In genomic region chr2:151999058-151999457, GRCh38 we compare ENCODE assay signal across 8 cellular contexts.
DNase-seq lines count a peak whose midpoint lies in the region; ATAC-seq and TF ChIP-seq lines count a peak whose summit lies in the region.

No MANE protein-coding gene starts in this region.

- no peaks in the 10 kb centered on the region for H3K9me3 ChIP-seq in tibial artery

- no peaks in the 10 kb centered on the region for H3K9me3 Mint-ChIP-seq in activated B cell treated with CpG ODN at 0.5 μM for 24 hours

- DNase-seq in Right ventricle myocardium superior: peak; percentile 51
- DNase-seq in Right ventricle myocardium inferior (ENCODE audit: missing footprints): no peak
- DNase-seq in NCI-H2171 treated with DMSO at 0.1 percent for 48 hours (lab: John Stamatoyannopoulos, UW): peak; percentile 63
- peak; percentile 18 for DNase-seq in activated B cell treated with CpG ODN at 0.5 μM for 24 hours
- DNase-seq in effector CD8-positive, alpha-beta T cell (lab: John Stamatoyannopoulos, UW): peak; percentile 1
- peak; percentile 27 for DNase-seq in midbrain (lab: John Stamatoyannopoulos, UW)
- no peak for DNase-seq in tibial artery

- no peak overlapping the region for H3K4me3 ChIP-seq in tibial artery

- H3K4me3 Mint-ChIP-seq in activated B cell treated with CpG ODN at 0.5 μM for 24 hours: no peak overlapping the region

- H3K27ac Mint-ChIP-seq in activated B cell treated with CpG ODN at 0.5 μM for 24 hours: no peak overlapping the region

- peaks cover 0 to 52% (median 18%) of the 10 kb centered on the region in 4 donors for H3K4me1 ChIP-seq in tibial artery

- no peaks in the 10 kb centered on the region for H3K27me3 ChIP-seq in tibial artery

- POLR2A ChIA-PET in activated B cell treated with CpG ODN at 0.5 μM for 24 hours (lab: Charles Lee): no interaction called here

- H3K36me3 Mint-ChIP-seq in activated B cell treated with CpG ODN at 0.5 μM for 24 hours (ENCODE audit: low read depth): no peaks in the 10 kb centered on the region

- no peaks in the 10 kb centered on the region for H3K27me3 Mint-ChIP-seq in activated B cell treated with CpG ODN at 0.5 μM for 24 hours

- H3K4me1 Mint-ChIP-seq in activated B cell treated with CpG ODN at 0.5 μM for 24 hours: peaks cover under 1% of the 10 kb centered on the region

- H3K36me3 ChIP-seq in tibial artery: no peaks in the 10 kb centered on the region

- intact Hi-C loops in Right ventricle myocardium superior (cut with DNase I): no loop called here
- intact Hi-C loops in Right ventricle myocardium inferior (cut with DNase I): no loop called here
- intact Hi-C loops in activated B cell treated with CpG ODN at 0.5 μM for 24 hours (cut with micrococcal nuclease): loop anchor here (1.0 kb wide), 1 partner anchor 26 kb away; no protein-coding TSS in a partner anchor
- intact Hi-C loops in tibial artery (cut with DNase I; ENCODE audit: low total_unique reads): no loop called here

- TF ChIP-seq CTCF in activated B cell treated with CpG ODN at 0.5 μM for 24 hours (IDR thresholded peaks at IDR 0.05) (peak; percentile 52), tibial artery (IDR thresholded peaks at IDR 0.05) (peak; percentile 24 to 49)

- CTCF ChIA-PET in activated B cell treated with CpG ODN at 0.5 μM for 24 hours (lab: Charles Lee): interaction anchor here (0.7 to 2.9 kb wide), 9 partner anchors 13 to 600 kb away, joined by 3 to 17 read pairs (median 4); no protein-coding TSS in a partner anchor

- ATAC-seq in Right ventricle myocardium superior (ENCODE audit: poor library complexity) (peak; percentile 79), Right ventricle myocardium inferior (no peak), HG02870 (IDR thresholded peaks at IDR 0.05; ENCODE audit: unreplicated experiment) (peak; percentile 70), activated B cell treated with CpG ODN at 0.5 μM for 24 hours (ENCODE audit: low read depth) (peak; percentile 58)

- no peak overlapping the region for H3K27ac ChIP-seq in tibial artery

Comparison
In these comparisons a context has a peak if more than half of its experiments do, and no peak if none do; other contexts are left out.
1. DNase-seq: peak in Right ventricle myocardium superior (single experiment), NCI-H2171 treated with DMSO at 0.1 percent for 48 hours (single experiment), activated B cell treated with CpG ODN at 0.5 μM for 24 hours (single experiment), effector CD8-positive, alpha-beta T cell (single experiment) and midbrain (single experiment); none in Right ventricle myocardium inferior (single experiment) and tibial artery (0 of 2).